Comparison of ENCODE assay signal across 22 cellular contexts in the genomic region with DNA sequence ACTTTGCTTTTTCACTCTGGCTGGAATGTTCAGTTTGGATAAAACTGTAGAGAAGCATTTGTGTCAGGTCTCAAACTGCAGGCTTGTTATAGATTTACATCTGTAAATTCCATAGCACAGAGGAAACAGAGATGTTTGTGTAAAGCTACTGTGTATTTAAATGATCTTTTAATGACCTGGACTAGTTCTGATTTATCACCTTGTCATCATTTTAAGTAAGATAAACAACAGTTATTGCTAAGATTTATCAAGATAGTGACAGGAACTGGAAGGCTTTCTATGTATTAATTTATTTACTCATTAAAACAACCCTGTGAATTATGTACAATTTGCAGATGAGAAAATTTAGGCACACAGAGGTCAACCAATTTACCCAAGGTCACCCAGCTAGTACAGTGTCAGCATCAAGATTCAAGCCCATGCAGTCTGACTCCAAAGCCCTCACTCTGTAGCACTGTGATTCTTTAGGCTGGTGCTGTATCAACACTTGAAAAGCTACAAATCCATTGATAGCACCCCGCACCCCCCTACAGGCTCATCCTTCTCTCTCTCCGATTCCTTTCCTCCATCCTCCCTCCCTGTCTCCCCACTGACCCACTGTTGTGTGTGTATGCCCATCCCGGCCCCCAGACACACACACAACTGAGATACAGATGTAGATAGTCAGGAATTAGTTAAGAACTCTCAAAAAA.
DNase-seq lines count a peak whose midpoint lies in the region; ATAC-seq and TF ChIP-seq lines count a peak whose summit lies in the region.
"Had no signal": no experiment of that assay in that cellular context is flagged by ENCODE, and none has a peak within 500 bp of the region (broad histone marks: within the 10 kb centered on the region; RNA-seq: fewer than 3 reads in every experiment).

No MANE protein-coding gene starts in this region.

- H3K27me3 Mint-ChIP-seq in WTC11 (ENCODE audit: low read depth) (no peaks in the 10 kb centered on the region), nephron (ENCODE audit: low read depth) (no peaks in the 10 kb centered on the region)
- H3K27me3 Mint-ChIP-seq: CD4-positive, alpha-beta memory T cell had no signal

- H3K27me3 ChIP-seq in cardiac muscle cell = no peaks in the 10 kb centered on the region
- no peaks in the 10 kb centered on the region for H3K27me3 ChIP-seq in right atrium auricular region
- H3K27me3 ChIP-seq: BLaER1 treated with 17β-estradiol and CSF1 and Interleukin-3, amounts not matched to agents 10 nM and 100 nM had no signal

- DNase-seq in cardiac muscle cell (ENCODE audit: low read depth in 1 of 2, low spot score in 1 of 2) (no peak), right atrium auricular region (ENCODE audit: low spot score) (no peak), WTC11 (ENCODE audit: low spot score) (no peak), Kasumi-1 (lab: John Stamatoyannopoulos, UW) (no peak)
- DNase-seq: 8988T; Caco-2; CD4-positive, alpha-beta memory T cell; GOT3; NCI-H1092; NCI-H1436; NCI-H187 treated with DMSO at 0.1 percent for 48 hours; NCI-H2227 treated with DMSO at 0.1 percent for 48 hours; NCI-H510A treated with DMSO at 0.1 percent for 48 hours; NCI-H774; NK-92 treated with Interleukin-12 subunit alpha and Interleukin-12 subunit beta, amount 100 ng/mL, for 24 hours; SIG-M5; SK-N-SH had no signal

- no peak overlapping the region; the same call in none of the 2 replicates for H3K27ac Mint-ChIP-seq in WTC11
- peak overlapping the region; percentile 63 to 81 (median 64) for H3K27ac Mint-ChIP-seq in nephron
- H3K27ac Mint-ChIP-seq: CD4-positive, alpha-beta memory T cell had no signal

- H3K36me3 Mint-ChIP-seq in WTC11 (peaks cover 18% of the 10 kb centered on the region), nephron (ENCODE audit: low read depth) (peaks cover 64% of the 10 kb centered on the region)
- H3K36me3 Mint-ChIP-seq: CD4-positive, alpha-beta memory T cell had no signal

- ATAC-seq in WTC11 (peak; percentile 75), HG02588 (IDR thresholded peaks at IDR 0.05; ENCODE audit: unreplicated experiment) (no peak), GM18498 (IDR thresholded peaks at IDR 0.05; ENCODE audit: unreplicated experiment) (no peak)
- ATAC-seq: Panc1 had no signal

- H3K4me1 ChIP-seq in cardiac muscle cell (ENCODE audit: low read depth) = peaks cover 7% of the 10 kb centered on the region
- H3K4me1 ChIP-seq in right atrium auricular region = no peaks in the 10 kb centered on the region
- H3K4me1 ChIP-seq: BLaER1 treated with 17β-estradiol and CSF1 and Interleukin-3, amounts not matched to agents 10 nM and 100 nM had no signal

- TF ChIP-seq CTCF in cardiac muscle cell (IDR thresholded peaks at IDR 0.05; ENCODE audit: low read depth, low read length) (no peak), right atrium auricular region (IDR thresholded peaks at IDR 0.05) (no peak), WTC11 (IDR thresholded peaks at IDR 0.05) (no peak), nephron (IDR thresholded peaks at IDR 0.05; ENCODE audit: unreplicated experiment in 3 of 3) (no peak)

- H3K9me3 ChIP-seq in cardiac muscle cell (ENCODE audit: low read depth) (no peaks in the 10 kb centered on the region), right atrium auricular region (no peaks in the 10 kb centered on the region)
- H3K9me3 ChIP-seq: BLaER1 treated with 17β-estradiol and CSF1 and Interleukin-3, amounts not matched to agents 10 nM and 100 nM; Caco-2; SK-N-SH had no signal

- POLR2A ChIA-PET in WTC11 (lab: Charles Lee) = no interaction called here

- H3K36me3 ChIP-seq in cardiac muscle cell = peaks cover 100% of the 10 kb centered on the region
- H3K36me3 ChIP-seq in right atrium auricular region = no peaks in the 10 kb centered on the region
- H3K36me3 ChIP-seq: BLaER1 treated with 17β-estradiol and CSF1 and Interleukin-3, amounts not matched to agents 10 nM and 100 nM had no signal

- CTCF ChIA-PET in WTC11 (lab: Charles Lee) = no interaction called here

- H3K4me1 Mint-ChIP-seq in WTC11 (peaks cover 10% of the 10 kb centered on the region), nephron (peaks cover 37% of the 10 kb centered on the region)
- H3K4me1 Mint-ChIP-seq: CD4-positive, alpha-beta memory T cell had no signal

- no peak overlapping the region for H3K4me3 ChIP-seq in cardiac muscle cell
- H3K4me3 ChIP-seq in right atrium auricular region = no peak overlapping the region
- H3K4me3 ChIP-seq: BLaER1 treated with 17β-estradiol and CSF1 and Interleukin-3, amounts not matched to agents 10 nM and 100 nM had no signal

- H3K9me3 Mint-ChIP-seq in WTC11 = no peaks in the 10 kb centered on the region
- H3K9me3 Mint-ChIP-seq in nephron = no peaks in the 10 kb centered on the region
- H3K9me3 Mint-ChIP-seq: CD4-positive, alpha-beta memory T cell had no signal

- H3K27ac ChIP-seq in cardiac muscle cell (peak overlapping the region; percentile 85), right atrium auricular region (no peak overlapping the region)
- H3K27ac ChIP-seq: BLaER1 treated with 17β-estradiol and CSF1 and Interleukin-3, amounts not matched to agents 10 nM and 100 nM had no signal

- H3K4me3 Mint-ChIP-seq in WTC11 (no peak overlapping the region), nephron (no peak overlapping the region)
- H3K4me3 Mint-ChIP-seq: CD4-positive, alpha-beta memory T cell had no signal

TF ChIP-seq in WTC11, 78 proteins besides CTCF, POLR2A, EP300 and RAD21:
- no peak for TF ChIP-seq EMX1 (CRISPR knock-in tag; IDR thresholded peaks at IDR 0.05)
- no peak for TF ChIP-seq GTF2I (CRISPR knock-in tag; conservative IDR thresholded peaks at IDR 0.05)
- TF ChIP-seq SMAD3 (CRISPR knock-in tag; IDR thresholded peaks at IDR 0.05; ENCODE audit: borderline replicate concordance) = no peak
- no peak for TF ChIP-seq NR3C1 (CRISPR knock-in tag; conservative IDR thresholded peaks at IDR 0.05; ENCODE audit: low read depth)
- TF ChIP-seq, protein P1, sequence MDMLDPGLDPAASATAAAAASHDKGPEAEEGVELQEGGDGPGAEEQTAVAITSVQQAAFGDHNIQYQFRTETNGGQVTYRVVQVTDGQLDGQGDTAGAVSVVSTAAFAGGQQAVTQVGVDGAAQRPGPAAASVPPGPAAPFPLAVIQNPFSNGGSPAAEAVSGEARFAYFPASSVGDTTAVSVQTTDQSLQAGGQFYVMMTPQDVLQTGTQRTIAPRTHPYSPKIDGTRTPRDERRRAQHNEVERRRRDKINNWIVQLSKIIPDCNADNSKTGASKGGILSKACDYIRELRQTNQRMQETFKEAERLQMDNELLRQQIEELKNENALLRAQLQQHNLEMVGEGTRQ (CRISPR knock-in tag; IDR thresholded peaks at IDR 0.05) = no peak
